Comparison of ENCODE assay signal across 33 cellular contexts in genomic region chr2:32005371-32005976, GRCh38. TPM values are rescaled to one million over a fixed set of nuclear protein-coding genes. Genes with fewer than 3 reads are reported as not detected.
DNase-seq lines count a peak whose midpoint lies in the region; ATAC-seq, FAIRE-seq and TF ChIP-seq lines count a peak whose summit lies in the region.
"Had no signal": no experiment of that assay in that cellular context is flagged by ENCODE, and none has a peak within 500 bp of the region (broad histone marks: within the 10 kb centered on the region; RNA-seq: fewer than 3 reads in every experiment).

No MANE protein-coding gene starts in this region.

- H3K4me3 Mint-ChIP-seq in natural killer cell, result peak overlapping the region; percentile 8
- no peak overlapping the region for H3K4me3 Mint-ChIP-seq in activated T-cell treated with anti-CD3 and anti-CD28 coated beads, Interleukin-2, amount 50 U/mL, for 24 hours
- H3K4me3 Mint-ChIP-seq: activated CD4-positive, alpha-beta T cell treated with anti-CD3 and anti-CD28 coated beads for 36 hours had no signal

- H3K27ac Mint-ChIP-seq in natural killer cell, result peak overlapping the region in 1 of 2 donors; percentile 2
- no peak overlapping the region for H3K27ac Mint-ChIP-seq in activated T-cell treated with anti-CD3 and anti-CD28 coated beads, Interleukin-2, amount 50 U/mL, for 24 hours
- H3K27ac Mint-ChIP-seq: activated CD4-positive, alpha-beta T cell treated with anti-CD3 and anti-CD28 coated beads for 36 hours had no signal

- TF ChIP-seq CTCF in HEK293 (tag by site-specific recombination; IDR thresholded peaks at IDR 0.05) (no peak), bronchial epithelial cell (IDR thresholded peaks at IDR 0.05; ENCODE audit: insufficient read depth, low read length, severe bottlenecking) (no peak), natural killer cell (IDR thresholded peaks at IDR 0.05) (no peak)

- H3K4me1 Mint-ChIP-seq in natural killer cell, result peaks cover 50 to 53% of the 10 kb centered on the region in 2 donors
- H3K4me1 Mint-ChIP-seq in activated T-cell treated with anti-CD3 and anti-CD28 coated beads, Interleukin-2, amount 50 U/mL, for 24 hours (ENCODE audit: low read depth), result peaks cover 62% of the 10 kb centered on the region

- POLR2A ChIA-PET in HEK293 (lab: Yijun Ruan, JAX), result interaction anchor here (1.0 kb wide), 1 partner anchor 160 kb away, joined by 3 read pairs; the partner anchor contains the start of gene SLC30A6

- H3K9ac ChIP-seq in BLaER1 treated with 17β-estradiol and CSF1 and Interleukin-3, amounts not matched to agents 10 nM and 100 nM, result no peak overlapping the region
- H3K9ac ChIP-seq: BLaER1 had no signal

- no peaks in the 10 kb centered on the region for H3K36me3 Mint-ChIP-seq in natural killer cell
- H3K36me3 Mint-ChIP-seq in activated T-cell treated with anti-CD3 and anti-CD28 coated beads, Interleukin-2, amount 50 U/mL, for 24 hours (ENCODE audit: low read depth), result peaks cover 46% of the 10 kb centered on the region

- no peaks in the 10 kb centered on the region for H3K27me3 Mint-ChIP-seq in natural killer cell (ENCODE audit: low read depth in 2 of 2)
- H3K27me3 Mint-ChIP-seq in activated T-cell treated with anti-CD3 and anti-CD28 coated beads, Interleukin-2, amount 50 U/mL, for 24 hours, result no peaks in the 10 kb centered on the region
- H3K27me3 Mint-ChIP-seq: activated CD4-positive, alpha-beta T cell treated with anti-CD3 and anti-CD28 coated beads for 36 hours had no signal

- no peak overlapping the region for H3K27ac ChIP-seq in BLaER1 treated with 17β-estradiol and CSF1 and Interleukin-3, amounts not matched to agents 10 nM and 100 nM
- no peak overlapping the region for H3K27ac ChIP-seq in HEK293 (ENCODE audit: extremely low read depth, low read depth, low read length)
- H3K27ac ChIP-seq: adrenal gland, BLaER1, dorsolateral prefrontal cortex, Peyer's patch, spleen, stomach, thyroid gland had no signal

- H3K4me3 ChIP-seq in BLaER1 treated with 17β-estradiol and CSF1 and Interleukin-3, amounts not matched to agents 10 nM and 100 nM, result no peak overlapping the region
- H3K4me3 ChIP-seq in HEK293 (ENCODE audit: low read depth, low read length) (no peak overlapping the region), bronchial epithelial cell (ENCODE audit: low read depth, low read length) (no peak overlapping the region)
- H3K4me3 ChIP-seq: adrenal gland, BLaER1, dorsolateral prefrontal cortex, lung, Peyer's patch, spleen, stomach, thyroid gland had no signal

- peaks cover 5 to 40% (median 25%) of the 10 kb centered on the region in 11 experiments; a peak in 20 of 22 replicates for H3K36me3 ChIP-seq in BLaER1 treated with 17β-estradiol and CSF1 and Interleukin-3, amounts not matched to agents 10 nM and 100 nM
- no peaks in the 10 kb centered on the region; a peak in 1 of 3 replicates for H3K36me3 ChIP-seq in HEK293 (ENCODE audit: control insufficient read depth in 2 of 2, insufficient read depth in 1 of 2, low read length in 2 of 2)
- no peaks in the 10 kb centered on the region for H3K36me3 ChIP-seq in bronchial epithelial cell (ENCODE audit: control insufficient read depth, insufficient read depth, low read length)
- H3K36me3 ChIP-seq: adrenal gland, Peyer's patch, spleen, stomach, thyroid gland had no signal

- H3K4me2 ChIP-seq in BLaER1 treated with 17β-estradiol and CSF1 and Interleukin-3, amounts not matched to agents 10 nM and 100 nM, result peak overlapping the region in 7 of 11 experiments; percentile 78 to 90 (median 86); a peak in 10 of 22 replicates
- H3K4me2 ChIP-seq: BLaER1 had no signal

- peaks cover 20 to 52% (median 26%) of the 10 kb centered on the region in 10 experiments for H3K4me1 ChIP-seq in BLaER1 treated with 17β-estradiol and CSF1 and Interleukin-3, amounts not matched to agents 10 nM and 100 nM
- H3K4me1 ChIP-seq in HEK293 (ENCODE audit: control insufficient read depth, insufficient read depth, low read length), result no peaks in the 10 kb centered on the region

- peaks cover 84 to 94% (median 91%) of the 10 kb centered on the region in 11 experiments for H4K20me1 ChIP-seq in BLaER1 treated with 17β-estradiol and CSF1 and Interleukin-3, amounts not matched to agents 10 nM and 100 nM

- DNase-seq in bronchial epithelial cell (ENCODE audit: low read depth) (peak; percentile 66), natural killer cell (no peak), NCI-H1694 (lab: John Stamatoyannopoulos, UW) (no peak), RCC 7860 (ENCODE audit: low spot score) (no peak)
- no peak for DNase-seq in activated T-cell treated with anti-CD3 and anti-CD28 coated beads, Interleukin-2, amount 50 U/mL, for 24 hours
- DNase-seq in activated CD4-positive, alpha-beta T cell treated with anti-CD3 and anti-CD28 coated beads for 4 hours, result no peak
- DNase-seq: activated CD4-positive, alpha-beta T cell treated with anti-CD3 and anti-CD28 coated beads for 36 hours; activated T-cell treated with anti-CD3 and anti-CD28 coated beads, Interleukin-2, amount 50 U/mL, for 1 hour; adrenal gland; cerebellar nuclear complex; DMS79 treated with DMSO at 0.1 percent for 48 hours; dorsolateral prefrontal cortex; GF-D8; HCEC 1CT; hippocampal formation; NCI-H1417 treated with DMSO at 0.1 percent for 48 hours; NCI-H2081 treated with DMSO at 0.1 percent for 48 hours; NCI-H2227 treated with DMSO at 0.1 percent for 48 hours; NCI-H526; Peyer's patch; right cardiac atrium; SHP77 treated with DMSO at 0.1 percent for 48 hours; spleen; stimulated activated CD4-positive, alpha-beta T cell treated with anti-CD3 and anti-CD28 coated beads, Interleukin-2, amount 100 ng/mL, for 24 hours; stimulated activated CD8-positive, alpha-beta memory T cell treated with anti-CD3 and anti-CD28 coated beads, Interleukin-4, amount 100 ng/mL, for 48 hours; stomach; T-helper 9 cell; thyroid gland had no signal

- H3K9me3 Mint-ChIP-seq in natural killer cell, result no peaks in the 10 kb centered on the region
- H3K9me3 Mint-ChIP-seq in activated T-cell treated with anti-CD3 and anti-CD28 coated beads, Interleukin-2, amount 50 U/mL, for 24 hours, result no peaks in the 10 kb centered on the region
- H3K9me3 Mint-ChIP-seq: neural crest cell had no signal

- H3K27me3 ChIP-seq in BLaER1 treated with 17β-estradiol and CSF1 and Interleukin-3, amounts not matched to agents 10 nM and 100 nM, result no peaks in the 10 kb centered on the region
- no peaks in the 10 kb centered on the region for H3K27me3 ChIP-seq in bronchial epithelial cell (ENCODE audit: control insufficient read depth, insufficient read depth, low read length)
- H3K27me3 ChIP-seq: adrenal gland, BLaER1, dorsolateral prefrontal cortex, Peyer's patch, spleen, stomach, thyroid gland had no signal

- CTCF ChIA-PET in HEK293 (lab: Yijun Ruan, JAX), result interaction anchor here (0.7 kb wide), 1 partner anchor 501 kb away, joined by 4 read pairs; no protein-coding TSS in a partner anchor

- ATAC-seq in natural killer cell, result no peak
- ATAC-seq: activated CD4-positive, alpha-beta T cell treated with anti-CD3 and anti-CD28 coated beads for 36 hours; right cardiac atrium had no signal

- intact Hi-C loops in natural killer cell (cut with micrococcal nuclease), result loop anchor here (5.0 kb wide), 1 partner anchor 352 kb away; the partner anchor contains the start of gene BIRC6

- peaks cover 0 to 4% (median 0%) of the 10 kb centered on the region in 11 experiments; a peak in 1 of 22 replicates for H3K9me3 ChIP-seq in BLaER1 treated with 17β-estradiol and CSF1 and Interleukin-3, amounts not matched to agents 10 nM and 100 nM (replicated peaks in 1 of 11)
- no peaks in the 10 kb centered on the region for H3K9me3 ChIP-seq in HEK293 (ENCODE audit: control insufficient read depth, insufficient read depth, low read depth, low read length)
- H3K9me3 ChIP-seq: adrenal gland, Peyer's patch, spleen, stomach, thyroid gland had no signal

- FAIRE-seq in bronchial epithelial cell (lab: Jason Lieb, UNC) (no peak), RCC 7860 (lab: Jason Lieb, UNC) (no peak)

TF ChIP-seq in HEK293, 187 proteins besides CTCF, POLR2A, EP300 and RAD21:
- TF ChIP-seq ZNF664 (tag by site-specific recombination; IDR thresholded peaks at IDR 0.05) (peak; percentile 93), ZNF704 (tag by site-specific recombination; IDR thresholded peaks at IDR 0.05) (no peak)
TF ChIP-seq in HEK293: peak in this region for 1.

RNA-seq across cellular contexts. Expression of gene MEMO1, which starts 5.3 kb away (rescaled TPM):
- total RNA-seq in bronchial epithelial cell (29.2 and 29.7 TPM in 2 replicates), natural killer cell (10 to 100 TPM; 48.6 to 51.9 (median 51.7) TPM)

RNA-seq across cellular contexts. Expression of gene DPY30, which starts 34.1 kb away (rescaled TPM):
- total RNA-seq in bronchial epithelial cell, result 60.3 and 75.7 TPM in 2 replicates
- 10 to 100 TPM; 24.3 to 36.6 (median 25.7) TPM for total RNA-seq in natural killer cell

RNA-seq across cellular contexts. Expression of gene SPAST, which starts 57.9 kb away (rescaled TPM):
- total RNA-seq in bronchial epithelial cell (22.7 and 25.5 TPM in 2 replicates), natural killer cell (10 to 100 TPM; 16.8 to 27.5 (median 22.5) TPM)
